In the genomic region with DNA sequence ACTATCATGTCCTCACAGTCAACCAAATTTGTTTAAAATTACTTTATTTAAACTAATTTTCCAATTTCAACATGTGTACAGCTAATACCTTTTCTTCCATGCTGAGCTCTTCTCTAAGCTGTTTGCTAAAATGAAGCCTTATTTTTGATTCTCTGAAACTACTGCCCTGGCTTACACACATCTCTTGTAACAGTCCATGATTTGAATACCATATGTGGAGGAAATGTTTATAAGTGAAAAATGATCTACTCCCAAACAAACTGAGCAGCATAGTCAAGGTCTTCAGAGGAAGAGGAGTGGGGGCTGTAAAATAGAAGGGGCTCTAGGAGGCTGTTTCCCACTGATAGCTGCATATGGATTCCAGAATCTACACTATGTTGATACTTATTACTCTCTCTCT, we compare ENCODE assay signal across 21 cellular contexts.
"Had no signal": no experiment of that assay in that cellular context is flagged by ENCODE, and none has a peak within 500 bp of the region (broad histone marks: within the 10 kb centered on the region; RNA-seq: fewer than 3 reads in every experiment).

No MANE protein-coding gene starts in this region.

- H3K4me3 ChIP-seq: left lung, left ventricle myocardium inferior, lower lobe of right lung, lung, mucosa of descending colon had no signal

- H3K36me3 Mint-ChIP-seq: immature natural killer cell; memory B cell; naive B cell; naive thymus-derived CD4-positive, alpha-beta T cell had no signal

- H3K27me3 ChIP-seq: left lung had no signal

- ATAC-seq: left cardiac atrium; left colon; left lobe of liver; left lung; left ventricle myocardium superior; lower lobe of right lung; mucosa of descending colon; naive thymus-derived CD4-positive, alpha-beta T cell had no signal

- H3K36me3 ChIP-seq: left lung, left ventricle myocardium inferior, lower lobe of right lung had no signal

- H3K27ac Mint-ChIP-seq: immature natural killer cell; memory B cell; naive thymus-derived CD4-positive, alpha-beta T cell had no signal

- H3K4me1 Mint-ChIP-seq: immature natural killer cell; memory B cell; naive B cell; naive thymus-derived CD4-positive, alpha-beta T cell had no signal

- H3K4me1 ChIP-seq: lower lobe of right lung had no signal

- H3K27ac ChIP-seq: left lung, left ventricle myocardium inferior, lower lobe of right lung had no signal

- H3K4me3 Mint-ChIP-seq: immature natural killer cell; memory B cell; naive B cell; naive thymus-derived CD4-positive, alpha-beta T cell had no signal

- H3K27me3 Mint-ChIP-seq: memory B cell had no signal

- H3K9me3 ChIP-seq: left ventricle myocardium inferior, lower lobe of right lung, mucosa of descending colon had no signal

- DNase-seq: hippocampal formation; hypothalamus; immature natural killer cell; islet precursor cell; kidney; kidney glomerular epithelial cell; left cardiac atrium; left colon; left lung; left ventricle myocardium inferior; left ventricle myocardium superior; lower lobe of right lung; mammary epithelial cell; mesenchymal stem cell; midbrain; mucosa of descending colon; naive B cell; naive thymus-derived CD4-positive, alpha-beta T cell had no signal
